28 cellular contexts compared by ENCODE assay signal in the genomic region with DNA sequence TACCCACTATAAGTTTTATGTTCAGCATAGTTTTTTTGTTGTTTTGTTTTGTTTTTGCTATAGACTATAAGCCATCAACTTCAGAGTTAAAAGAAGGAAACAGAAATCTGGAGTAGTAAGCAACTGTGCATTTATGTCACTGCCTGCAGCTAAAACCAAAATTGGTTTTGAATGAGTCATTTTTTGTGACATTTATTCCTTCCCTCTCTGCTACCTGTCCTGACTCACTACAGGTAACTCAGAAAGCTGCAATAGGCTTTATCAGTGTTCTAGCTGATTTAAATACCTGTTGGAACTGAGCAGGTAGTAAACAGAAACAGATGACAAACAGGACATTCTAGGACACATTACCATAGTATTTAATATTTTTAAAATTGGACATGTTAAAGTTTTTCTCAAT.
"Had no signal": no experiment of that assay in that cellular context is flagged by ENCODE, and none has a peak within 500 bp of the region (broad histone marks: within the 10 kb centered on the region; RNA-seq: fewer than 3 reads in every experiment).

No MANE protein-coding gene starts in this region.

- H3K36me3 ChIP-seq: brain microvascular endothelial cell, gastroesophageal sphincter, neural progenitor cell had no signal

- H3K9me3 Mint-ChIP-seq: activated CD4-positive, alpha-beta memory T cell treated with anti-CD3 and anti-CD28 coated beads, Interleukin-2, amount 10 ng/mL, durations not matched to agents 7 days and 5 days; activated CD4-positive, alpha-beta T cell treated with anti-CD3 and anti-CD28 coated beads, Interleukin-2, amount 10 ng/mL, durations not matched to agents 7 days and 5 days; activated T-cell treated with anti-CD3 and anti-CD28 coated beads, Interleukin-2, amount 50 U/mL, for 24 hours; central memory CD8-positive, alpha-beta T cell; memory B cell; neural progenitor cell; stimulated activated naive CD8-positive, alpha-beta T cell treated with anti-CD3 and anti-CD28 coated beads, Interleukin-15, Interleukin-2, amounts not matched to agents 100 ng/mL and 50 ng/mL, for 24 hours; WTC11 had no signal

- H2AFZ ChIP-seq: hepatocyte, neural progenitor cell, parathyroid adenoma had no signal

- H3K27ac Mint-ChIP-seq: activated CD4-positive, alpha-beta memory T cell treated with anti-CD3 and anti-CD28 coated beads, Interleukin-2, amount 10 ng/mL, durations not matched to agents 7 days and 5 days; activated CD4-positive, alpha-beta T cell treated with anti-CD3 and anti-CD28 coated beads, Interleukin-2, amount 10 ng/mL, durations not matched to agents 7 days and 5 days; activated T-cell treated with anti-CD3 and anti-CD28 coated beads, Interleukin-2, amount 50 U/mL, for 24 hours; memory B cell; naive thymus-derived CD8-positive, alpha-beta T cell; neural progenitor cell; stimulated activated naive CD8-positive, alpha-beta T cell treated with anti-CD3 and anti-CD28 coated beads, Interleukin-15, Interleukin-2, amounts not matched to agents 100 ng/mL and 50 ng/mL, for 24 hours; T-helper 17 cell; WTC11 had no signal

- H3K4me2 ChIP-seq: hepatocyte had no signal

- ATAC-seq: gastroesophageal sphincter; left cardiac atrium; naive thymus-derived CD8-positive, alpha-beta T cell; right cardiac atrium; T-helper 17 cell; WTC11 had no signal

- H3K4me1 Mint-ChIP-seq: activated CD4-positive, alpha-beta memory T cell treated with anti-CD3 and anti-CD28 coated beads, Interleukin-2, amount 10 ng/mL, durations not matched to agents 7 days and 5 days; activated CD4-positive, alpha-beta T cell treated with anti-CD3 and anti-CD28 coated beads, Interleukin-2, amount 10 ng/mL, durations not matched to agents 7 days and 5 days; central memory CD8-positive, alpha-beta T cell; memory B cell; naive thymus-derived CD8-positive, alpha-beta T cell; T-helper 17 cell had no signal

- H3K4me3 Mint-ChIP-seq: activated CD4-positive, alpha-beta memory T cell treated with anti-CD3 and anti-CD28 coated beads, Interleukin-2, amount 10 ng/mL, durations not matched to agents 7 days and 5 days; activated CD4-positive, alpha-beta T cell treated with anti-CD3 and anti-CD28 coated beads, Interleukin-2, amount 10 ng/mL, durations not matched to agents 7 days and 5 days; activated T-cell treated with anti-CD3 and anti-CD28 coated beads, Interleukin-2, amount 50 U/mL, for 24 hours; central memory CD8-positive, alpha-beta T cell; memory B cell; naive thymus-derived CD8-positive, alpha-beta T cell; neural progenitor cell; stimulated activated naive CD8-positive, alpha-beta T cell treated with anti-CD3 and anti-CD28 coated beads, Interleukin-15, Interleukin-2, amounts not matched to agents 100 ng/mL and 50 ng/mL, for 24 hours; T-helper 17 cell; WTC11 had no signal

- H3K27ac ChIP-seq: brain microvascular endothelial cell, gastroesophageal sphincter, hepatocyte, neural progenitor cell, parathyroid adenoma had no signal

- DNase-seq: activated CD4-positive, alpha-beta memory T cell treated with anti-CD3 and anti-CD28 coated beads, Interleukin-2, amount 10 ng/mL, durations not matched to agents 7 days and 5 days; activated CD4-positive, alpha-beta T cell treated with anti-CD3 and anti-CD28 coated beads for 1 hour; activated CD4-positive, alpha-beta T cell treated with anti-CD3 and anti-CD28 coated beads, Interleukin-2, amount 10 ng/mL, durations not matched to agents 7 days and 5 days; activated CD8-positive, alpha-beta memory T cell treated with anti-CD3 and anti-CD28 coated beads, Interleukin-2, amount 50 U/mL, for 48 hours; activated gamma-delta T cell; activated naive CD4-positive, alpha-beta T cell treated with anti-CD3 and anti-CD28 coated beads, Interleukin-2, amount 50 U/mL, for 16 hours; activated T-cell treated with anti-CD3 and anti-CD28 coated beads, Interleukin-2, amount 50 U/mL, for 24 hours; amniotic stem cell; brain microvascular endothelial cell; dermis blood vessel endothelial cell; effector CD4-positive, alpha-beta T cell; islet precursor cell; left cardiac atrium; naive thymus-derived CD8-positive, alpha-beta T cell; occipital lobe; right cardiac atrium; stimulated activated CD4-positive, alpha-beta T cell treated with anti-CD3 and anti-CD28 coated beads, Interleukin-12 subunit alpha, Interleukin-12 subunit beta, amount 100 ng/mL, for 4 hours; stimulated activated CD4-positive, alpha-beta T cell treated with anti-CD3 and anti-CD28 coated beads, Interleukin-4, amount 100 ng/mL, for 1 hour; T-helper 17 cell; T1000 had no signal

- H3K9ac ChIP-seq: neural progenitor cell, parathyroid adenoma had no signal

- H3K27me3 ChIP-seq: brain microvascular endothelial cell, gastroesophageal sphincter, hepatocyte, neural progenitor cell had no signal

- H3K4me1 ChIP-seq: parathyroid adenoma had no signal

- H3K36me3 Mint-ChIP-seq: memory B cell; naive thymus-derived CD8-positive, alpha-beta T cell; neural progenitor cell; WTC11 had no signal

- H3K27me3 Mint-ChIP-seq: activated CD4-positive, alpha-beta memory T cell treated with anti-CD3 and anti-CD28 coated beads, Interleukin-2, amount 10 ng/mL, durations not matched to agents 7 days and 5 days; activated CD4-positive, alpha-beta T cell treated with anti-CD3 and anti-CD28 coated beads, Interleukin-2, amount 10 ng/mL, durations not matched to agents 7 days and 5 days; activated T-cell treated with anti-CD3 and anti-CD28 coated beads, Interleukin-2, amount 50 U/mL, for 24 hours; central memory CD8-positive, alpha-beta T cell; memory B cell had no signal

- H3K4me3 ChIP-seq: gastroesophageal sphincter, hepatocyte, neural progenitor cell had no signal

- H3K79me2 ChIP-seq: hepatocyte, parathyroid adenoma had no signal

- H3K9me3 ChIP-seq: gastroesophageal sphincter had no signal
